In the genomic region with DNA sequence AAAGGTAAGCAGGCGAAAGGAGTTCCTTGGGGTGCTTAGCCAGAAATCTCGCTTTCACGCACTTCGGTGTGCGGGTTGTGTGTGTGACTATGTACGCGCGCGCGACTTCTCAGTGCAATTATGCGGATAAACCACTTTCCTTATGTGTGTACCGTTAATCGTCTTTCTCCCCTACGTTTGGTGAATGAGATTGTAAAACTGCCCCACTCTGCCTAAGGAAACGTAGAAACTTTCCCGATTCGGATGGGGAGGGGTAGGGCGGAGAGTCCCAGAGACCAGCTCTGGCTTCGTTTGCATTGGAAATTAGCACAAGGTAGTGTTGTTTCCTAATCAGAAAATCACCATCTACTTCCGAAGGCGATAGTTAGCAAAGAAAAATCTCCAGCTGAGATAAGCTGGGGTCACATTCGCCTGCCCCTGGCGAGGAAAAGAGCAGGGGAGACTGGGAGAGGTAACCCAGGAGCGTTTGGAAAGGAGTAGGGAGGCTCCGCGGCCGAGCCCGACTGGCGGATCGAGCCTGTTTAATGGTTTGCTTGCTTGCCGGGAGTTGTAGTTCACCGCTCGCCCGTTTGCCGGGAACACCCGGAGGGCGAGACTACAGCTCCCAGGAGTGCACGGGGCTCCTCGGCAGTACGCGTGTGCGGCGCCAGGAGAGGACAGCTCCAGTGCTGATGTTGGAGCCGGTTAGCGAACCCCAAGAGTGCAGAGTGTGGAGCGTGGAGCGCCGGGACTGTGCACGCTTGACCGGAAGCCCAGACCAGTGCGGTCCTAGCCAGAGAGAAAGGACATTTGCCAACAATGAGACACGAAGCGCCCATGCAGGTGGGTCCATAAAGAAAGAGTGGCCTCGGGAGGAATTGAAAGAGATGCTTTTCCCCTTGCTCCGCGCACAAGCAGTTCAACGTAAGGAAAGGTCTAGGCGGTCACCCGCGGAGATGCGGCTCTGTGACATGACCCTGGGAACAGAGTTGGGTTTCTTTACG, we compare ENCODE assay signal across 8 cellular contexts. TPM values are rescaled to one million over a fixed set of nuclear protein-coding genes. Genes with fewer than 3 reads are reported as not detected.
DNase-seq lines count a peak whose midpoint lies in the region; ATAC-seq, FAIRE-seq and TF ChIP-seq lines count a peak whose summit lies in the region.

A gene with protein sequence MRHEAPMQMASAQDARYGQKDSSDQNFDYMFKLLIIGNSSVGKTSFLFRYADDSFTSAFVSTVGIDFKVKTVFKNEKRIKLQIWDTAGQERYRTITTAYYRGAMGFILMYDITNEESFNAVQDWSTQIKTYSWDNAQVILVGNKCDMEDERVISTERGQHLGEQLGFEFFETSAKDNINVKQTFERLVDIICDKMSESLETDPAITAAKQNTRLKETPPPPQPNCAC (plus strand): TSS at position 665 of the 983 bp plus-strand sequence. CDS start 134 bp downstream, at position 799.

- H3K27me3 ChIP-seq in Peyer's patch (no peaks in the 10 kb centered on the region), astrocyte (ENCODE audit: insufficient read depth, low read length) (peaks cover 12% of the 10 kb centered on the region), left ventricle myocardium inferior (ENCODE audit: low read depth) (peaks cover 64% of the 10 kb centered on the region), pancreas (peaks cover 0 to 6% (median 1%) of the 10 kb centered on the region in 4 donors), uterus (peaks cover 0 to 13% of the 10 kb centered on the region in 2 donors)

- no peaks in the 10 kb centered on the region for H3K36me3 Mint-ChIP-seq in astrocyte (ENCODE audit: low read depth, unreplicated experiment)

- peak within 1 kb of the TSS; percentile 32 for H3K9ac ChIP-seq in astrocyte (ENCODE audit: low read length)

- peak; percentile 64 for DNase-seq in GM04503 (ENCODE audit: low read depth)
- peak; percentile 22 for DNase-seq in H54 (ENCODE audit: insufficient read length, low spot score)
- DNase-seq in Kasumi-1 (lab: John Stamatoyannopoulos, UW): peak; percentile 96
- peak; percentile 73 to 92 (median 89) for DNase-seq in Peyer's patch
- peak; percentile 86 for DNase-seq in astrocyte (ENCODE audit: low read depth)
- peak; percentile 89 for DNase-seq in left ventricle myocardium inferior
- DNase-seq in pancreas: peak; percentile 92 to 97 (median 94)
- DNase-seq in uterus: peak; percentile 69 to 77

- no peak within 1 kb of the TSS for H3K27ac ChIP-seq in Peyer's patch
- H3K27ac ChIP-seq in astrocyte (ENCODE audit: low read depth, low read length): no peak within 1 kb of the TSS
- no peak within 1 kb of the TSS for H3K27ac ChIP-seq in left ventricle myocardium inferior (replicated peaks)
- peak within 1 kb of the TSS in 2 of 4 donors; percentile 57 to 58 for H3K27ac ChIP-seq in pancreas
- no peak within 1 kb of the TSS for H3K27ac ChIP-seq in uterus

- H3K9me3 ChIP-seq in Peyer's patch (no peaks in the 10 kb centered on the region), astrocyte (ENCODE audit: insufficient read depth, low read depth, low read length) (no peaks in the 10 kb centered on the region), left ventricle myocardium inferior (replicated peaks) (no peaks in the 10 kb centered on the region), pancreas (no peaks in the 10 kb centered on the region), uterus (no peaks in the 10 kb centered on the region)

- ATAC-seq in pancreas: peak; percentile 97 to 100 (median 100)

- intact Hi-C loops in left ventricle myocardium inferior (cut with micrococcal nuclease) (no loop called here), pancreas (cut with DNase I) (no loop called here), uterus (cut with DNase I; ENCODE audit: low total_unique reads) (no loop called here)

- TF ChIP-seq POLR2A in H54 (IDR thresholded peaks at IDR 0.05; ENCODE audit: low read depth, low read length): no peak
- TF ChIP-seq POLR2A in Peyer's patch (IDR thresholded peaks at IDR 0.05): no peak
- no peak for TF ChIP-seq POLR2A in uterus (IDR thresholded peaks at IDR 0.05)

- TF ChIP-seq CTCF in Peyer's patch (IDR thresholded peaks at IDR 0.05): peak in 3 of 6 experiments; percentile 43 to 45 (median 44)
- TF ChIP-seq CTCF in astrocyte (IDR thresholded peaks at IDR 0.05; ENCODE audit: insufficient read depth, low read depth, low read length): no peak
- TF ChIP-seq CTCF in left ventricle myocardium inferior (IDR thresholded peaks at IDR 0.05; ENCODE audit: borderline replicate concordance): peak; percentile 47
- peak in 2 of 4 donors; percentile 9 to 11 for TF ChIP-seq CTCF in pancreas (IDR thresholded peaks at IDR 0.05)
- peak in 1 of 4 experiments; percentile 22 for TF ChIP-seq CTCF in uterus (IDR thresholded peaks at IDR 0.05)

- no peaks in the 10 kb centered on the region for H3K79me2 ChIP-seq in astrocyte (ENCODE audit: insufficient read depth, low read length)

- peak within 1 kb of the TSS; percentile 48 to 60 (median 48) for H3K4me3 ChIP-seq in Peyer's patch
- H3K4me3 ChIP-seq in astrocyte (ENCODE audit: insufficient read depth, low read depth, low read length): peak within 1 kb of the TSS; percentile 67
- H3K4me3 ChIP-seq in left ventricle myocardium inferior: peak within 1 kb of the TSS; percentile 71
- H3K4me3 ChIP-seq in pancreas: peak within 1 kb of the TSS; percentile 31 to 67 (median 49)
- peak within 1 kb of the TSS; percentile 32 to 37 for H3K4me3 ChIP-seq in uterus

- H3K27ac Mint-ChIP-seq in astrocyte (ENCODE audit: unreplicated experiment): no peak within 1 kb of the TSS

- peak within 1 kb of the TSS; percentile 96 for H3K4me3 Mint-ChIP-seq in astrocyte (ENCODE audit: unreplicated experiment)

- H3K36me3 ChIP-seq in Peyer's patch (no peaks in the 10 kb centered on the region), astrocyte (ENCODE audit: insufficient read depth, low read length) (no peaks in the 10 kb centered on the region), left ventricle myocardium inferior (no peaks in the 10 kb centered on the region), pancreas (no peaks in the 10 kb centered on the region), uterus (no peaks in the 10 kb centered on the region)

- H3K9me3 Mint-ChIP-seq in astrocyte (ENCODE audit: unreplicated experiment): no peaks in the 10 kb centered on the region

- H2AFZ ChIP-seq in astrocyte (ENCODE audit: low read depth, low read length): peak within 1 kb of the TSS; percentile 80

- FAIRE-seq in H54 (lab: Jason Lieb, UNC): no peak
- peak; percentile 41 for FAIRE-seq in astrocyte (lab: Jason Lieb, UNC)
- FAIRE-seq in pancreas (lab: Jason Lieb, UNC): no peak

- peak within 1 kb of the TSS; percentile 98 for H3K4me2 ChIP-seq in astrocyte (ENCODE audit: low read length)

- peaks cover 24% of the 10 kb centered on the region for H3K27me3 Mint-ChIP-seq in astrocyte (ENCODE audit: low read depth, unreplicated experiment)

- no peaks in the 10 kb centered on the region for H3K4me1 Mint-ChIP-seq in astrocyte (ENCODE audit: low read depth, unreplicated experiment)

- WGBS in pancreas, 2 donors: 1% methylated on average over 61 to 62 of the region's 62 CpGs

- no peaks in the 10 kb centered on the region for H4K20me1 ChIP-seq in astrocyte (ENCODE audit: insufficient read depth, low read length)

- H3K4me1 ChIP-seq in Peyer's patch (peaks cover 0 to 11% (median 2%) of the 10 kb centered on the region in 4 donors), astrocyte (ENCODE audit: insufficient read depth, low read length) (peaks cover 9% of the 10 kb centered on the region), left ventricle myocardium inferior (peaks cover 16% of the 10 kb centered on the region), pancreas (no peaks in the 10 kb centered on the region), uterus (peaks cover 0 to 6% of the 10 kb centered on the region in 2 donors)

RNA-seq across cellular contexts. Expression of the gene that starts here (rescaled TPM):
- 1 to 10 TPM in 3 of 4 donors, not detected in 1; 1.1 to 2.7 (median 1.2) TPM for total RNA-seq in Peyer's patch
- total RNA-seq in astrocyte: 0.45 and 1.3 TPM in 2 replicates
- total RNA-seq in left ventricle myocardium inferior: 1.2 TPM
- total RNA-seq in pancreas: 1 to 10 TPM; 1.7 to 9.0 (median 6.2) TPM
- polyA plus RNA-seq in pancreas: 1 to 10 TPM; 3.0 to 5.4 TPM
- total RNA-seq in uterus: 1 to 10 TPM in 1 of 4 donors, under 1 TPM in 2, not detected in 1; 0.59 to 2.1 (median 0.83) TPM

Comparison
In these comparisons a context has a peak if more than half of its experiments do, and no peak if none do; other contexts are left out.
1. DNase-seq: peak in every context shown above with its lines; median percentile 96 in Kasumi-1; 94 in pancreas; 89 in Peyer's patch; 89 in left ventricle myocardium inferior; 86 in astrocyte; 73 in uterus; 64 in GM04503; 22 in H54.